ENCODE assay signal across 20 cellular contexts in the genomic region with DNA sequence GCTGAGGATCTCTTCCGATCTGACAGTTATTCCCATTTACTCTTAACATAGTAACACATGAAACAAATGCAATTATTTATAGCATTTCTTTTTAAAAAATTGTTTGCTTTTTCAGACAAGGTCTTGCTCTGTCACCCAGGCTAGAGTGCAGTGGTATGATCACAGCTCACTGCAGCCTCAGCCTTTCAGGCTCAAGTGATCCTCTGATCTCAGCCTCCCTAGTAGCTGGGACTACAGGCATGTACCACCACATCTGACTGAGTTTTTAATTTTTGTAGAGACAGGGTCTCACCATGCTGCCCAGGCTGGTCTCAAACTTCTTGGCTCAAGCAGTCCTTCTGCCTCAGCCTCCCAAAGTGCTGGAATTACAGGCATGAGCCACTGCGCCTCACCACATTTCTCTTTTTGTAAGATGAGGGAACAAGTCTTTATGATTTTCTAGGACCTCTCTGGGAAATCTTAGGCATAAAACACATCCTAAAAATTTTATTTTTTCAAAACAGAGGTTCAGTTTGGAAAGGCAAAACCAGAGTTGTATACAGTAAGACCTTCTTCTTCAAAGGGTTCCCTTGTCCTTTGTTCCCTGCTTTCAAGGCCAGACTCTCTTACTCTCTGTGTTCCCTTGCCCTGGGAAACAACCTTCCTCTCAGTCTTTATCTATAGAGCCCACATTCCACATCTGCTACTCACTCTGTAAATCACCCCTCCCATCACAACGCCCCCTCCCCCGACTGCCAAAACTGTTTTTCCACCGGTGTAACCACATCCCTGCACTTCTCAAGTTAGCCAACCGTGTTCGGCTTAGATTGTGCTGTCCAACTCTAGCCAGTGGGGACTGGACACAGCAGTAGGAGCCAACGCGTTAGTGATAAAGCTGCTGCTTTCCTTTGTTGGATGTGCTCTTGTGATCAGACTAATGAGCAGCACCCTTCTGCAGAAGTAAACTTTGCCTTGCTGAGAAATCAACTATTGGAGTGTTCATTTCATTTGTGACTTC. TPM values are rescaled to one million over a fixed set of nuclear protein-coding genes. Genes with fewer than 3 reads are reported as not detected.
DNase-seq lines count a peak whose midpoint lies in the region; ATAC-seq, FAIRE-seq and TF ChIP-seq lines count a peak whose summit lies in the region.
"Had no signal": no experiment of that assay in that cellular context is flagged by ENCODE, and none has a peak within 500 bp of the region (broad histone marks: within the 10 kb centered on the region; RNA-seq: fewer than 3 reads in every experiment).

No MANE protein-coding gene starts in this region.

- H2BK12ac ChIP-seq in H1 (ENCODE audit: low read depth, low read length), result no peak overlapping the region

- TF ChIP-seq POLR2A in H1 (IDR thresholded peaks at IDR 0.05; ENCODE audit: control extremely low read depth in 1 of 2, low read depth in 2 of 2, low read length in 2 of 2), result no peak

- no peak overlapping the region for H4K5ac ChIP-seq in H1 (ENCODE audit: insufficient read length, low read depth, low read length)

- FAIRE-seq in H1 (lab: Jason Lieb, UNC), result peak; percentile 36

- H4K20me1 ChIP-seq in H1 (replicated peaks in 1 of 2; ENCODE audit: control insufficient read depth in 1 of 2, insufficient read depth in 2 of 2, low read length in 2 of 2) (no peaks in the 10 kb centered on the region), neural progenitor cell (ENCODE audit: low read depth) (no peaks in the 10 kb centered on the region)

- H3K27me3 Mint-ChIP-seq in neural progenitor cell (ENCODE audit: insufficient read depth, low read depth), result peaks cover 4% of the 10 kb centered on the region
- H3K27me3 Mint-ChIP-seq: B cell; CD4-positive, CD25-positive, alpha-beta regulatory T cell had no signal

- no peak for ATAC-seq in Right ventricle myocardium inferior
- no peak for ATAC-seq in left lung
- ATAC-seq in HG03521 (IDR thresholded peaks at IDR 0.05; ENCODE audit: unreplicated experiment), result no peak
- ATAC-seq in HG02763 (IDR thresholded peaks at IDR 0.05; ENCODE audit: unreplicated experiment), result no peak

- intact Hi-C loops in Right ventricle myocardium inferior (cut with DNase I), result no loop called here
- intact Hi-C loops in left lung (cut with DNase I), result no loop called here

- H2BK15ac ChIP-seq in H1 (ENCODE audit: low read length), result no peak overlapping the region

- no peak for TF ChIP-seq RAD21 in H1 (IDR thresholded peaks at IDR 0.05 in 1 of 2, conservative IDR thresholded peaks at IDR 0.05 in 1 of 2; ENCODE audit: low read depth in 2 of 2, low read length in 2 of 2)

- no peaks in the 10 kb centered on the region for H3K23me2 ChIP-seq in H1 (ENCODE audit: low read depth, low read length)

- H3K4ac ChIP-seq in H1 (replicated peaks; ENCODE audit: insufficient read length, low read depth, low read length), result no peak overlapping the region

- no peak overlapping the region for H3K27ac Mint-ChIP-seq in neural progenitor cell
- H3K27ac Mint-ChIP-seq: B cell; CD4-positive, CD25-positive, alpha-beta regulatory T cell had no signal

- CTCF ChIA-PET in H1 (lab: Charles Lee; ENCODE audit: partially characterized antibody), result interaction anchor here (0.6 to 1.3 kb wide), 3 partner anchors 10 to 315 kb away, joined by 3 to 4 read pairs (median 3); no protein-coding TSS in a partner anchor

- no peak overlapping the region for H3K23ac ChIP-seq in H1 (ENCODE audit: insufficient read length)

- no peaks in the 10 kb centered on the region for H3K79me2 ChIP-seq in H1 (ENCODE audit: control insufficient read depth in 1 of 2, insufficient read depth in 2 of 2, low read length in 2 of 2)
- no peaks in the 10 kb centered on the region for H3K79me2 ChIP-seq in neural progenitor cell (ENCODE audit: low read depth)

- H3K36me3 ChIP-seq in right atrium auricular region (peaks cover 7% of the 10 kb centered on the region), H1 (ENCODE audit: control insufficient read depth in 2 of 4, insufficient read depth in 4 of 4, low read length in 3 of 4) (peaks cover 0 to 24% (median 2%) of the 10 kb centered on the region in 4 experiments; a peak in 3 of 8 replicates), neural progenitor cell (no peaks in the 10 kb centered on the region), left lung (peaks cover 0 to 66% of the 10 kb centered on the region in 2 donors)

- peaks cover 15% of the 10 kb centered on the region for H3K4me1 Mint-ChIP-seq in neural progenitor cell
- H3K4me1 Mint-ChIP-seq: B cell had no signal

- H3K4me3 Mint-ChIP-seq in neural progenitor cell, result no peak overlapping the region
- H3K4me3 Mint-ChIP-seq: B cell; CD4-positive, CD25-positive, alpha-beta regulatory T cell had no signal

- H2BK120ac ChIP-seq in H1 (replicated peaks; ENCODE audit: low read depth, low read length), result no peak overlapping the region

- H4K8ac ChIP-seq in H1 (ENCODE audit: extremely low read depth, insufficient read depth, low read length), result no peak overlapping the region

- H3F3A ChIP-seq in neural progenitor cell (ENCODE audit: low read depth), result no peaks in the 10 kb centered on the region

- no peak overlapping the region for H3K14ac ChIP-seq in H1 (ENCODE audit: insufficient read length)

- H2AFZ ChIP-seq in H1 (ENCODE audit: low read length) (no peak overlapping the region), neural progenitor cell (replicated peaks) (no peak overlapping the region)

- H4K91ac ChIP-seq in H1 (replicated peaks; ENCODE audit: insufficient read length, low read length), result no peak overlapping the region

- H3K36me3 Mint-ChIP-seq in neural progenitor cell, result peaks cover 49% of the 10 kb centered on the region

- no peak overlapping the region for H3K18ac ChIP-seq in H1 (ENCODE audit: extremely low read depth, low read length)

- H2BK5ac ChIP-seq in H1 (ENCODE audit: low read depth, low read length), result no peak overlapping the region

- H3K79me1 ChIP-seq in H1 (ENCODE audit: low read depth, low read length), result no peaks in the 10 kb centered on the region; the same call in none of the 2 replicates

- H2BK20ac ChIP-seq in H1 (ENCODE audit: low read length), result no peak overlapping the region

- TF ChIP-seq EP300 in H1 (IDR thresholded peaks at IDR 0.05; ENCODE audit: borderline replicate concordance in 1 of 2, low read depth in 2 of 2, low read length in 2 of 2), result no peak

- DNase-seq in right atrium auricular region (ENCODE audit: low spot score) (no peak), Right ventricle myocardium inferior (ENCODE audit: missing footprints) (no peak), H1 (ENCODE audit: low read depth in 1 of 2, low spot score in 2 of 2) (no peak), neural progenitor cell (ENCODE audit: low spot score) (peak; percentile 35), left lung (no peak), COLO829 (ENCODE audit: low spot score) (no peak)
- DNase-seq: CD4-positive, CD25-positive, alpha-beta regulatory T cell; DMS53; HCEC 1CT; KG1; NCI-H1436 treated with DMSO at 0.1 percent for 48 hours; NCI-H2029 treated with DMSO at 0.1 percent for 48 hours; NCI-H2171 treated with DMSO at 0.1 percent for 48 hours; NCI-H446 treated with DMSO at 0.1 percent for 48 hours; NCI-H748 treated with DMSO at 0.1 percent for 48 hours; OCI-M1 had no signal

- no peaks in the 10 kb centered on the region for H3K27me3 ChIP-seq in right atrium auricular region
- no peaks in the 10 kb centered on the region for H3K27me3 ChIP-seq in H1 (replicated peaks in 1 of 4; ENCODE audit: control insufficient read depth in 3 of 4, extremely low read depth in 1 of 4, insufficient read depth in 3 of 4, low read length in 3 of 4)
- no peaks in the 10 kb centered on the region for H3K27me3 ChIP-seq in neural progenitor cell
- no peaks in the 10 kb centered on the region for H3K27me3 ChIP-seq in left lung

- H3K56ac ChIP-seq in H1 (replicated peaks; ENCODE audit: insufficient read length, low read depth, low read length), result no peak overlapping the region

- H3K9me3 Mint-ChIP-seq in neural progenitor cell, result peaks cover 12% of the 10 kb centered on the region

- H2AK5ac ChIP-seq in H1 (ENCODE audit: low read depth, low read length), result 0 out of 2 replicates have a peak overlapping the region, but pooled peaks have one; percentile 11

- H3K9me3 ChIP-seq in right atrium auricular region, result peaks cover 0 to 14% of the 10 kb centered on the region in 2 donors
- no peaks in the 10 kb centered on the region for H3K9me3 ChIP-seq in H1 (ENCODE audit: insufficient read depth in 2 of 2, low read depth in 1 of 2, low read length in 1 of 2)
- H3K9me3 ChIP-seq in neural progenitor cell (ENCODE audit: low read depth), result no peaks in the 10 kb centered on the region
- peaks cover 0 to 20% of the 10 kb centered on the region in 2 donors for H3K9me3 ChIP-seq in left lung

- TF ChIP-seq CTCF in right atrium auricular region (IDR thresholded peaks at IDR 0.05) (no peak), H1 (IDR thresholded peaks at IDR 0.05; ENCODE audit: control extremely low read depth in 1 of 3, insufficient read depth in 1 of 3, low read depth in 1 of 3, low read length in 3 of 3) (no peak), neural progenitor cell (IDR thresholded peaks at IDR 0.05) (no peak), left lung (IDR thresholded peaks at IDR 0.05) (no peak)

- H3K4me2 ChIP-seq in H1 (ENCODE audit: insufficient read depth in 1 of 2, low read depth in 2 of 2, low read length in 2 of 2), result no peak overlapping the region
- H3K4me2 ChIP-seq in neural progenitor cell, result no peak overlapping the region

- H3K27ac ChIP-seq in right atrium auricular region (peak overlapping the region; percentile 17 to 39), H1 (ENCODE audit: low read depth, low read length) (no peak overlapping the region), neural progenitor cell (no peak overlapping the region), left lung (no peak overlapping the region)
- H3K27ac ChIP-seq: 22Rv1 had no signal

- POLR2A ChIA-PET in H1 (lab: Charles Lee; ENCODE audit: partially characterized antibody), result interaction anchor here (1.2 kb wide), 1 partner anchor 21 kb away, joined by 3 read pairs; no protein-coding TSS in a partner anchor

- H3K9ac ChIP-seq in H1 (replicated peaks in 1 of 4; ENCODE audit: extremely low read depth in 1 of 4, low read depth in 3 of 4, low read length in 3 of 4) (no peak overlapping the region), neural progenitor cell (no peak overlapping the region)

- H3K4me1 ChIP-seq in right atrium auricular region (no peaks in the 10 kb centered on the region), H1 (replicated peaks in 1 of 4; ENCODE audit: control insufficient read depth in 3 of 4, insufficient read depth in 4 of 4, low read length in 3 of 4) (no peaks in the 10 kb centered on the region), neural progenitor cell (no peaks in the 10 kb centered on the region), left lung (no peaks in the 10 kb centered on the region)

- WGBS in H1 (ENCODE audit: extremely low coverage in 1 of 2, insufficient coverage in 1 of 2, insufficient read length in 1 of 2, insufficient replicate concordance in 2 of 2, low coverage in 1 of 2, low lambda C conversion rate in 2 of 2, missing lambda C conversion rate in 1 of 2), 2 experiments, result 73 to 100% methylated on average over 2 to 9 of the region's 9 CpGs

- H3K4me3 ChIP-seq in right atrium auricular region, result no peak overlapping the region
- H3K4me3 ChIP-seq in H1 (ENCODE audit: extremely low read depth in 1 of 4, insufficient read depth in 2 of 4, low read depth in 3 of 4, low read length in 4 of 4), result no peak overlapping the region
- no peak overlapping the region for H3K4me3 ChIP-seq in neural progenitor cell
- no peak overlapping the region for H3K4me3 ChIP-seq in left lung

RNA-seq across cellular contexts. Expression of gene DHRS12, which starts 56.2 kb away (rescaled TPM):
- total RNA-seq in right atrium auricular region, result 10 to 100 TPM in 1 of 2 donors, 1 to 10 TPM in 1; 9.6 to 10.1 TPM
- total RNA-seq in Right ventricle myocardium inferior, result 10.2 TPM
- 6.0 and 8.7 TPM in 2 replicates for total RNA-seq in H1 (2021; fragmentation: NEBNext Ultra II Directional; extraction: Animal tissue kit (Norgen Biotek cat#: 25700))
- polyA plus RNA-seq in H1 (2011; rRNA removed), result 8.7 and 10.3 TPM in 2 replicates
- polyA plus RNA-seq in H1 (2011; cell fraction: cytosol; rRNA removed), result 9.7 TPM
- polyA plus RNA-seq in H1 (2011; cell fraction: nucleus; rRNA removed), result 19.8 TPM
- polyA plus RNA-seq in H1 (2012, experiment 1 of 2), result 10.0 to 13.4 TPM (median 11.4 TPM) in 4 replicates
- 4.7 TPM for polyA plus RNA-seq in H1 (2012, experiment 2 of 2)
- polyA plus RNA-seq in H1 (2013, experiment 1 of 2), result 8.4 TPM
- polyA plus RNA-seq in H1 (2013, experiment 2 of 2), result 9.0 TPM
- 5.3 and 7.8 TPM in 2 replicates for polyA minus RNA-seq in H1 (2011; rRNA and poly(A)+ RNA removed)
- polyA minus RNA-seq in H1 (2011; cell fraction: cytosol; rRNA and poly(A)+ RNA removed), result 7.1 TPM
- polyA minus RNA-seq in H1 (2011; cell fraction: nucleus; rRNA and poly(A)+ RNA removed), result 14.8 TPM
- total RNA-seq in neural progenitor cell (ENCODE audit: low replicate concordance), result 5.2 and 7.6 TPM in 2 replicates
- total RNA-seq in left lung, result 10 to 100 TPM; 11.7 to 12.4 TPM

Comparison
In these comparisons a context has a peak if more than half of its experiments do, and no peak if none do; other contexts are left out.
1. H3K27ac ChIP-seq: peak in right atrium auricular region (2 of 2); none in H1 (single experiment), neural progenitor cell (single experiment) and left lung (0 of 2).